Comparison of ENCODE assay signal across 19 cellular contexts in the genomic region with DNA sequence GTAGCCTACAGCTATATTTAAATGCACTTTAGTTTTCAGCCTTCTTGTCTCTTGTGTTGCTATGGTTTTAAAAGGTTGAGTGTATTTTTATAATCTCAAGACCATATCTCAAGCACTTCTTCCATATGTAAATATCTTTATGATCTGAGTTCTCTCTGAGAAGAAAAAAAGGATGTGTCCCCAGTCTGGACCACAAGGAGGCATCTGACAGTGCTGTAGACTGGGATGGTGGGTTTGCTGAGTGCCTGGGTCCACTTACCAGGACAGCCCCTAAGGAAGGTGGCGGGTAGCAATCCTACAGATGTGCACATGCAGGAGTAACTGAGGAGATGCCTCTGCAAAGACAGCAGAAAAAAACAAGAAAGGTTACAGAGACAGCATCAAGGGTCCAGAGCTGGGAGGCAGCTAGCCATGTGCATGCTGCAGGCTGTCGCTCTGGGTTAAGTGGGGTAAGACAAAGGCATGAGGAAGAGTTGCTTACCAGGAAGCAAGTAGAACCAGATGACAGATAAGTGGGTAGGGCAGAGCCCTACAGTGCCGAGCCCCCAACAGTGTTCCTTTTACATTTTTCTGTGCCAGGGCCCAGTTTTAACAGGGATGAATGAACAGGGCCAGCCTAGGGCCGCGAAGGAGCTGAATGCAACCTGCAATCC.
DNase-seq lines count a peak whose midpoint lies in the region; ATAC-seq and TF ChIP-seq lines count a peak whose summit lies in the region.
"Had no signal": no experiment of that assay in that cellular context is flagged by ENCODE, and none has a peak within 500 bp of the region (broad histone marks: within the 10 kb centered on the region; RNA-seq: fewer than 3 reads in every experiment).

No MANE protein-coding gene starts in this region.

- peaks cover 17% of the 10 kb centered on the region for H3K4me1 Mint-ChIP-seq in activated CD4-positive, alpha-beta T cell treated with anti-CD3 and anti-CD28 coated beads, Interleukin-2, amount 10 ng/mL, durations not matched to agents 24 days and 14 days

- H3K4me3 ChIP-seq in BE2C (ENCODE audit: low read depth, low read length) (no peak overlapping the region), GM12864 (ENCODE audit: low read depth, low read length) (no peak overlapping the region)
- H3K4me3 ChIP-seq: esophagus squamous epithelium, heart right ventricle, prostate gland had no signal

- H3K9me3 Mint-ChIP-seq in activated CD4-positive, alpha-beta T cell treated with anti-CD3 and anti-CD28 coated beads, Interleukin-2, amount 10 ng/mL, durations not matched to agents 24 days and 14 days: no peaks in the 10 kb centered on the region

- no peak overlapping the region for H3K27ac Mint-ChIP-seq in activated CD4-positive, alpha-beta T cell treated with anti-CD3 and anti-CD28 coated beads, Interleukin-2, amount 10 ng/mL, durations not matched to agents 24 days and 14 days

- H3K27ac ChIP-seq in RWPE1: peak overlapping the region; percentile 94
- H3K27ac ChIP-seq in foreskin keratinocyte: peak overlapping the region; percentile 28
- H3K27ac ChIP-seq: esophagus squamous epithelium, prostate gland had no signal

- no peaks in the 10 kb centered on the region for H3K4me1 ChIP-seq in BE2C
- H3K4me1 ChIP-seq in foreskin keratinocyte: peaks cover 32% of the 10 kb centered on the region
- H3K4me1 ChIP-seq: prostate gland had no signal

- H3K36me3 ChIP-seq in BE2C: no peaks in the 10 kb centered on the region
- H3K36me3 ChIP-seq: esophagus squamous epithelium, heart right ventricle, prostate gland had no signal

- no peaks in the 10 kb centered on the region for H3K9me3 ChIP-seq in BE2C
- H3K9me3 ChIP-seq: esophagus squamous epithelium, heart right ventricle, prostate gland had no signal

- ATAC-seq in foreskin keratinocyte (no peak), GM19467 (IDR thresholded peaks at IDR 0.05; ENCODE audit: unreplicated experiment) (no peak)
- ATAC-seq: heart right ventricle had no signal

- peak; percentile 35; the same call in 1 of the 2 replicates for TF ChIP-seq CTCF in BE2C (IDR thresholded peaks at IDR 0.05; ENCODE audit: low read depth, low read length)
- TF ChIP-seq CTCF in GM12864 (IDR thresholded peaks at IDR 0.05; ENCODE audit: low read depth, low read length, missing control alignments): peak; percentile 31
- no peak for TF ChIP-seq CTCF in RWPE1 (conservative IDR thresholded peaks at IDR 0.05; ENCODE audit: low read depth)
- peak; percentile 37 for TF ChIP-seq CTCF in foreskin keratinocyte (conservative IDR thresholded peaks at IDR 0.05)

- H3K27me3 Mint-ChIP-seq in activated CD4-positive, alpha-beta T cell treated with anti-CD3 and anti-CD28 coated beads, Interleukin-2, amount 10 ng/mL, durations not matched to agents 24 days and 14 days: peaks cover 5% of the 10 kb centered on the region

- intact Hi-C loops in activated CD4-positive, alpha-beta T cell treated with anti-CD3 and anti-CD28 coated beads, Interleukin-2, amount 10 ng/mL, durations not matched to agents 24 days and 14 days (cut with micrococcal nuclease): no loop called here

- H3K4me3 Mint-ChIP-seq in activated CD4-positive, alpha-beta T cell treated with anti-CD3 and anti-CD28 coated beads, Interleukin-2, amount 10 ng/mL, durations not matched to agents 24 days and 14 days: no peak overlapping the region

- H3K36me3 Mint-ChIP-seq in activated CD4-positive, alpha-beta T cell treated with anti-CD3 and anti-CD28 coated beads, Interleukin-2, amount 10 ng/mL, durations not matched to agents 24 days and 14 days (ENCODE audit: low read depth): no peaks in the 10 kb centered on the region

- no peaks in the 10 kb centered on the region for H3K27me3 ChIP-seq in BE2C
- H3K27me3 ChIP-seq in foreskin keratinocyte: no peaks in the 10 kb centered on the region
- H3K27me3 ChIP-seq: esophagus squamous epithelium, heart right ventricle had no signal

- CTCF ChIA-PET in RWPE1 (lab: Yijun Ruan, JAX): no interaction called here

- DNase-seq in BE2C (no peak), GM12864 (ENCODE audit: low read depth) (no peak), RWPE1 (ENCODE audit: low spot score) (no peak), foreskin keratinocyte (no peak), OCI-M1 (lab: John Stamatoyannopoulos, UW) (no peak), COLO668 (lab: John Stamatoyannopoulos, UW; ENCODE audit: unreplicated experiment) (no peak)
- no peak for DNase-seq in activated CD4-positive, alpha-beta T cell treated with anti-CD3 and anti-CD28 coated beads, Interleukin-2, amount 10 ng/mL, durations not matched to agents 24 days and 14 days
- DNase-seq: activated CD4-positive, alpha-beta T cell treated with anti-CD3 and anti-CD28 coated beads for 48 hours; activated T-cell treated with anti-CD3 and anti-CD28 coated beads, Interleukin-2, amount 50 U/mL, for 48 hours; esophagus squamous epithelium; heart right ventricle; KBM-7; kidney glomerular epithelial cell; NCI-H1694; NCI-H524; stimulated activated CD4-positive, alpha-beta T cell treated with anti-CD3 and anti-CD28 coated beads, Interleukin-15, amount 100 ng/mL, for 24 hours; substantia nigra had no signal

- POLR2A ChIA-PET in RWPE1 (lab: Yijun Ruan, JAX; ENCODE audit: low non-redundant PET): no interaction called here
